Comparison of ENCODE assay signal across 31 cellular contexts in genomic region chr6:130527173-130527572, GRCh38.
"Had no signal": no experiment of that assay in that cellular context is flagged by ENCODE, and none has a peak within 500 bp of the region (broad histone marks: within the 10 kb centered on the region; RNA-seq: fewer than 3 reads in every experiment).

No MANE protein-coding gene starts in this region.

- H3K9me3 ChIP-seq: ascending aorta, breast epithelium, colonic mucosa, heart left ventricle had no signal

- H3K4me3 ChIP-seq: ascending aorta, breast epithelium, cardiac muscle cell, colonic mucosa, heart left ventricle, hepatocyte had no signal

- H3K4me1 ChIP-seq: ascending aorta, breast epithelium, colonic mucosa had no signal

- H3K27ac Mint-ChIP-seq: activated B cell treated with CpG ODN at 0.5 μM for 24 hours; activated CD8-positive, alpha-beta T cell treated with anti-CD3 and anti-CD28 coated beads for 36 hours; activated naive CD4-positive, alpha-beta T cell treated with anti-CD3 and anti-CD28 coated beads, Interleukin-2, amount 50 U/mL, for 72 hours; activated naive CD8-positive, alpha-beta T cell treated with anti-CD3 and anti-CD28 coated beads, Interleukin-2, amount 10 ng/mL, durations not matched to agents 7 days and 5 days; brain; T-helper 17 cell; T-helper 2 cell treated with Interferon-gamma antibody and Interleukin-4, amounts not matched to agents 5 μg/mL and 100 μg/mL, for 36 hours had no signal

- H3K27me3 ChIP-seq: ascending aorta, breast epithelium, cardiac muscle cell, colonic mucosa, heart left ventricle, hepatocyte had no signal

- H3K4me3 Mint-ChIP-seq: activated B cell treated with CpG ODN at 0.5 μM for 24 hours; activated CD8-positive, alpha-beta T cell treated with anti-CD3 and anti-CD28 coated beads for 36 hours; activated naive CD8-positive, alpha-beta T cell treated with anti-CD3 and anti-CD28 coated beads, Interleukin-2, amount 10 ng/mL, durations not matched to agents 7 days and 5 days; activated T-cell treated with anti-CD3 and anti-CD28 coated beads, Interleukin-2, amount 50 U/mL, for 4 hours; activated T-helper 17 cell treated with anti-CD3 and anti-CD28 coated beads, Interleukin-2, amount 50 U/mL, for 72 hours; brain; T-helper 17 cell; T-helper 2 cell treated with Interferon-gamma antibody and Interleukin-4, amounts not matched to agents 5 μg/mL and 100 μg/mL, for 36 hours had no signal

- H3K9me3 Mint-ChIP-seq: activated B cell treated with CpG ODN at 0.5 μM for 24 hours had no signal

- DNase-seq: activated B cell treated with CpG ODN at 0.5 μM for 24 hours; activated CD4-positive, alpha-beta T cell treated with anti-CD3 and anti-CD28 coated beads for 48 hours; activated CD4-positive, alpha-beta T cell treated with anti-CD3 and anti-CD28 coated beads, Interleukin-2, amount 50 U/mL, for 1 hour; activated CD4-positive, alpha-beta T cell treated with anti-CD3 and anti-CD28 coated beads, Interleukin-2, amount 50 U/mL, for 48 hours; activated CD8-positive, alpha-beta memory T cell treated with anti-CD3 and anti-CD28 coated beads for 24 hours; activated CD8-positive, alpha-beta T cell treated with anti-CD3 and anti-CD28 coated beads for 36 hours; activated effector memory CD4-positive, alpha-beta T cell treated with Interleukin-2 at 50 U/mL for 16 hours; activated gamma-delta T cell treated with Interleukin-2 at 50 U/mL for 16 hours; activated naive CD4-positive, alpha-beta T cell treated with Interleukin-2 at 50 U/mL for 16 hours; activated naive CD8-positive, alpha-beta T cell treated with anti-CD3 and anti-CD28 coated beads, Interleukin-2, amount 10 ng/mL, durations not matched to agents 7 days and 5 days; activated T-cell treated with anti-CD3 and anti-CD28 coated beads, Interleukin-2, amount 50 U/mL, for 4 hours; central memory CD4-positive, alpha-beta T cell; cerebellar nuclear complex; colonic mucosa; effector CD8-positive, alpha-beta T cell; foreskin fibroblast; glutamatergic neuron; heart left ventricle; T-helper 17 cell; T1000; WERI-Rb-1 had no signal

- H3K4me2 ChIP-seq: hepatocyte had no signal

- H3K36me3 Mint-ChIP-seq: brain had no signal

- ATAC-seq: activated CD4-positive, CD25-positive, alpha-beta regulatory T cell treated with anti-CD3 and anti-CD28 coated beads, Interleukin-2, amount 50 U/mL, for 24 hours; activated CD8-positive, alpha-beta T cell treated with anti-CD3 and anti-CD28 coated beads for 36 hours; activated naive CD4-positive, alpha-beta T cell treated with anti-CD3 and anti-CD28 coated beads, Interleukin-2, amount 50 U/mL, for 72 hours; activated T-cell treated with anti-CD3 and anti-CD28 coated beads, Interleukin-2, amount 50 U/mL, for 4 hours; activated T-helper 17 cell treated with anti-CD3 and anti-CD28 coated beads, Interleukin-2, amount 50 U/mL, for 72 hours; heart left ventricle; T-helper 17 cell had no signal

- H3K79me2 ChIP-seq: hepatocyte had no signal

- H3K27ac ChIP-seq: ascending aorta, breast epithelium, cardiac muscle cell, colonic mucosa, epithelial cell of prostate, heart left ventricle, hepatocyte, WERI-Rb-1 had no signal

- H2AFZ ChIP-seq: hepatocyte had no signal

- H3K36me3 ChIP-seq: ascending aorta, breast epithelium, cardiac muscle cell, colonic mucosa, heart left ventricle, WERI-Rb-1 had no signal

- H3K27me3 Mint-ChIP-seq: activated B cell treated with CpG ODN at 0.5 μM for 24 hours; activated CD8-positive, alpha-beta T cell treated with anti-CD3 and anti-CD28 coated beads for 36 hours; activated naive CD8-positive, alpha-beta T cell treated with anti-CD3 and anti-CD28 coated beads, Interleukin-2, amount 10 ng/mL, durations not matched to agents 7 days and 5 days; activated T-helper 17 cell treated with anti-CD3 and anti-CD28 coated beads, Interleukin-2, amount 50 U/mL, for 72 hours; brain; T-helper 17 cell had no signal
